12 cellular contexts compared by ENCODE assay signal in genomic region chr6:87706187-87706966, GRCh38. TPM values are rescaled to one million over a fixed set of nuclear protein-coding genes. Genes with fewer than 3 reads are reported as not detected.
DNase-seq lines count a peak whose midpoint lies in the region; ATAC-seq, FAIRE-seq and TF ChIP-seq lines count a peak whose summit lies in the region.
"Had no signal": no experiment of that assay in that cellular context is flagged by ENCODE, and none has a peak within 500 bp of the region (broad histone marks: within the 10 kb centered on the region; RNA-seq: fewer than 3 reads in every experiment).

No MANE protein-coding gene starts in this region.

- WGBS in smooth muscle cell (ENCODE audit: low lambda C conversion rate) = 90% methylated on average over 3 of the region's 3 CpGs

- H4K20me1 ChIP-seq in smooth muscle cell (ENCODE audit: low read depth) = no peaks in the 10 kb centered on the region

- no peaks in the 10 kb centered on the region for H3K4me1 ChIP-seq in smooth muscle cell (ENCODE audit: low read depth)

- no peak overlapping the region for H3K4me3 ChIP-seq in smooth muscle cell

- no peaks in the 10 kb centered on the region for H3K9me3 ChIP-seq in smooth muscle cell (replicated peaks; ENCODE audit: low read depth)

- H3K27me3 ChIP-seq in smooth muscle cell (ENCODE audit: low read depth) = no peaks in the 10 kb centered on the region

- peaks cover 6% of the 10 kb centered on the region for H3K79me2 ChIP-seq in smooth muscle cell (ENCODE audit: low read depth)

- no peak overlapping the region for H3K9ac ChIP-seq in smooth muscle cell (ENCODE audit: low read depth)

- H3K27ac ChIP-seq in smooth muscle cell (ENCODE audit: low read depth) = peak overlapping the region; percentile 55

- no peak overlapping the region for H2AFZ ChIP-seq in smooth muscle cell (ENCODE audit: low read depth)

- DNase-seq in SIG-M5 treated with dmso at 0.1 percent for 504 hours (lab: John Stamatoyannopoulos, UW; ENCODE audit: unreplicated experiment) = peak; percentile 18
- no peak for DNase-seq in SIG-M5 (lab: John Stamatoyannopoulos, UW)
- DNase-seq in RCC 7860 (ENCODE audit: low spot score) = peak; percentile 27
- DNase-seq in dedifferentiated amniotic fluid mesenchymal stem cell (ENCODE audit: extremely low spot score) = peak; percentile 66
- no peak for DNase-seq in smooth muscle cell (lab: John Stamatoyannopoulos, UW; ENCODE audit: unreplicated experiment)
- no peak for DNase-seq in GM19238 (ENCODE audit: insufficient read length, low spot score)
- DNase-seq in KG1 (lab: John Stamatoyannopoulos, UW) = no peak
- DNase-seq: 8988T; effector CD4-positive, alpha-beta T cell; mesendoderm; NCI-H1694 treated with DMSO at 0.1 percent for 48 hours had no signal

- H3F3A ChIP-seq in smooth muscle cell (ENCODE audit: low read depth) = peaks cover 12% of the 10 kb centered on the region

- no peak for ATAC-seq in HG03460 (IDR thresholded peaks at IDR 0.05; ENCODE audit: unreplicated experiment)

- H3K4me2 ChIP-seq in smooth muscle cell = no peak overlapping the region

- no peaks in the 10 kb centered on the region for H3K36me3 ChIP-seq in smooth muscle cell (ENCODE audit: low read depth)

- FAIRE-seq in RCC 7860 (lab: Jason Lieb, UNC) = peak; percentile 37

- no peak for TF ChIP-seq CTCF in smooth muscle cell (IDR thresholded peaks at IDR 0.05; ENCODE audit: borderline replicate concordance, insufficient read depth, poor library complexity, severe bottlenecking)

RNA-seq across cellular contexts. Expression of gene AKIRIN2, which starts 4.3 kb away (rescaled TPM):
- 29.5 and 29.6 TPM in 2 replicates for total RNA-seq in smooth muscle cell
- polyA plus RNA-seq in smooth muscle cell = 50.5 and 60.3 TPM in 2 replicates

Comparison
In these comparisons a context has a peak if more than half of its experiments do, and no peak if none do; other contexts are left out.
1. DNase-seq: peak in SIG-M5 treated with dmso at 0.1 percent for 504 hours (single experiment), RCC 7860 (single experiment) and dedifferentiated amniotic fluid mesenchymal stem cell (single experiment); none in SIG-M5 (single experiment), smooth muscle cell (single experiment), GM19238 (single experiment) and KG1 (single experiment).